ENCODE assay signal across 1 cellular context in genomic region chr7:44885394-44886317, GRCh38.
TF ChIP-seq lines count a peak whose summit lies in the region.

PURB (minus strand) TSS chr7:44885530; CDS start chr7:44885348, 182 bp downstream.

TF ChIP-seq in HEK293, 187 proteins besides CTCF, POLR2A, EP300 and RAD21 (continued from another document and continues in another):
- TF ChIP-seq ZNF558 (tag by site-specific recombination; IDR thresholded peaks at IDR 0.05) = no peak
- TF ChIP-seq ZNF658 (tag by site-specific recombination; IDR thresholded peaks at IDR 0.05) = no peak
- no peak for TF ChIP-seq MZF1 (tag by site-specific recombination; IDR thresholded peaks at IDR 0.05; ENCODE audit: borderline replicate concordance)
- peak; percentile 96 for TF ChIP-seq ZBTB17 (tag by site-specific recombination; IDR thresholded peaks at IDR 0.05)
- peak; percentile 43; the same call in 1 of the 2 replicates for TF ChIP-seq KLF16 (tag by site-specific recombination; IDR thresholded peaks at IDR 0.05)
- no peak for TF ChIP-seq ZNF555 (tag by site-specific recombination; conservative IDR thresholded peaks at IDR 0.05)
- TF ChIP-seq HIC1 (tag by site-specific recombination; IDR thresholded peaks at IDR 0.05) = peak; percentile 86
- peak; percentile 68 for TF ChIP-seq ZBTB20 (tag by site-specific recombination; IDR thresholded peaks at IDR 0.05)
- 0 out of 2 replicates have a peak, but pooled peaks have one; percentile 9 for TF ChIP-seq KLF7 (tag by site-specific recombination; IDR thresholded peaks at IDR 0.05; ENCODE audit: borderline replicate concordance)
- TF ChIP-seq, protein P1, sequence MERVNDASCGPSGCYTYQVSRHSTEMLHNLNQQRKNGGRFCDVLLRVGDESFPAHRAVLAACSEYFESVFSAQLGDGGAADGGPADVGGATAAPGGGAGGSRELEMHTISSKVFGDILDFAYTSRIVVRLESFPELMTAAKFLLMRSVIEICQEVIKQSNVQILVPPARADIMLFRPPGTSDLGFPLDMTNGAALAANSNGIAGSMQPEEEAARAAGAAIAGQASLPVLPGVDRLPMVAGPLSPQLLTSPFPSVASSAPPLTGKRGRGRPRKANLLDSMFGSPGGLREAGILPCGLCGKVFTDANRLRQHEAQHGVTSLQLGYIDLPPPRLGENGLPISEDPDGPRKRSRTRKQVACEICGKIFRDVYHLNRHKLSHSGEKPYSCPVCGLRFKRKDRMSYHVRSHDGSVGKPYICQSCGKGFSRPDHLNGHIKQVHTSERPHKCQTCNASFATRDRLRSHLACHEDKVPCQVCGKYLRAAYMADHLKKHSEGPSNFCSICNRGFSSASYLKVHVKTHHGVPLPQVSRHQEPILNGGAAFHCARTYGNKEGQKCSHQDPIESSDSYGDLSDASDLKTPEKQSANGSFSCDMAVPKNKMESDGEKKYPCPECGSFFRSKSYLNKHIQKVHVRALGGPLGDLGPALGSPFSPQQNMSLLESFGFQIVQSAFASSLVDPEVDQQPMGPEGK (tag by site-specific recombination; IDR thresholded peaks at IDR 0.05) = peak; percentile 60
- no peak; the same call in 1 of the 2 replicates for TF ChIP-seq ZNF623 (tag by site-specific recombination; IDR thresholded peaks at IDR 0.05)
- TF ChIP-seq ZFP69B (tag by site-specific recombination; IDR thresholded peaks at IDR 0.05) = peak; percentile 56; the same call in 1 of the 2 replicates
- TF ChIP-seq SP2 (tag by site-specific recombination; IDR thresholded peaks at IDR 0.05) = peak; percentile 89
- no peak for TF ChIP-seq ZNF37A (tag by site-specific recombination; IDR thresholded peaks at IDR 0.05)
- no peak for TF ChIP-seq ZNF223 (tag by site-specific recombination; IDR thresholded peaks at IDR 0.05)
- TF ChIP-seq ZNF777 (tag by site-specific recombination; IDR thresholded peaks at IDR 0.05; ENCODE audit: borderline replicate concordance) = no peak
- TF ChIP-seq, protein P2, sequence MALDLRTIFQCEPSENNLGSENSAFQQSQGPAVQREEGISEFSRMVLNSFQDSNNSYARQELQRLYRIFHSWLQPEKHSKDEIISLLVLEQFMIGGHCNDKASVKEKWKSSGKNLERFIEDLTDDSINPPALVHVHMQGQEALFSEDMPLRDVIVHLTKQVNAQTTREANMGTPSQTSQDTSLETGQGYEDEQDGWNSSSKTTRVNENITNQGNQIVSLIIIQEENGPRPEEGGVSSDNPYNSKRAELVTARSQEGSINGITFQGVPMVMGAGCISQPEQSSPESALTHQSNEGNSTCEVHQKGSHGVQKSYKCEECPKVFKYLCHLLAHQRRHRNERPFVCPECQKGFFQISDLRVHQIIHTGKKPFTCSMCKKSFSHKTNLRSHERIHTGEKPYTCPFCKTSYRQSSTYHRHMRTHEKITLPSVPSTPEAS (tag by site-specific recombination; IDR thresholded peaks at IDR 0.05) = no peak
- 0 out of 2 replicates have a peak, but pooled peaks have one; percentile 9 for TF ChIP-seq ZNF10 (tag by site-specific recombination; IDR thresholded peaks at IDR 0.05)
- TF ChIP-seq ZNF701 (tag by site-specific recombination; IDR thresholded peaks at IDR 0.05) = no peak
- TF ChIP-seq ELK4 (IDR thresholded peaks at IDR 0.05; ENCODE audit: borderline replicate concordance, low read depth, low read length) = peak; percentile 69; the same call in 1 of the 2 replicates
- no peak for TF ChIP-seq ZNF549 (tag by site-specific recombination; IDR thresholded peaks at IDR 0.05)
- no peak for TF ChIP-seq ZNF521 (tag by site-specific recombination; IDR thresholded peaks at IDR 0.05)
- no peak for TF ChIP-seq EGR2 (tag by site-specific recombination; IDR thresholded peaks at IDR 0.05; ENCODE audit: low read depth)
- peak; percentile 51 for TF ChIP-seq ZNF518A (tag by site-specific recombination; conservative IDR thresholded peaks at IDR 0.05; ENCODE audit: low read depth)
- TF ChIP-seq REPIN1 (tag by site-specific recombination; IDR thresholded peaks at IDR 0.05; ENCODE audit: low read depth) = no peak
- no peak; the same call in 1 of the 2 replicates for TF ChIP-seq ZNF843 (tag by site-specific recombination; IDR thresholded peaks at IDR 0.05)
- no peak for TF ChIP-seq PRDM1 (tag by site-specific recombination; IDR thresholded peaks at IDR 0.05)
- TF ChIP-seq ZNF645 (tag by site-specific recombination; IDR thresholded peaks at IDR 0.05) = no peak
- no peak for TF ChIP-seq ZNF664 (tag by site-specific recombination; IDR thresholded peaks at IDR 0.05)
- no peak for TF ChIP-seq ZNF155 (tag by site-specific recombination; IDR thresholded peaks at IDR 0.05)
- no peak for TF ChIP-seq ZSCAN18 (tag by site-specific recombination; IDR thresholded peaks at IDR 0.05)
- TF ChIP-seq, protein P3, sequence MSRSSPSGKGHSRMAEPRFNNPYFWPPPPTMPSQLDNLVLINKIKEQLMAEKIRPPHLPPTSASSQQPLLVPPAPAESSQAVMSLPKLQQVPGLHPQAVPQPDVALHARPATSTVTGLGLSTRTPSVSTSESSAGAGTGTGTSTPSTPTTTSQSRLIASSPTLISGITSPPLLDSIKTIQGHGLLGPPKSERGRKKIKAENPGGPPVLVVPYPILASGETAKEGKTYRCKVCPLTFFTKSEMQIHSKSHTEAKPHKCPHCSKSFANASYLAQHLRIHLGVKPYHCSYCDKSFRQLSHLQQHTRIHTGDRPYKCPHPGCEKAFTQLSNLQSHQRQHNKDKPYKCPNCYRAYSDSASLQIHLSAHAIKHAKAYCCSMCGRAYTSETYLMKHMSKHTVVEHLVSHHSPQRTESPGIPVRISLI (tag by site-specific recombination; IDR thresholded peaks at IDR 0.05) = no peak
- TF ChIP-seq ZNF214 (tag by site-specific recombination; IDR thresholded peaks at IDR 0.05; ENCODE audit: borderline replicate concordance) = no peak
- TF ChIP-seq, protein P4, sequence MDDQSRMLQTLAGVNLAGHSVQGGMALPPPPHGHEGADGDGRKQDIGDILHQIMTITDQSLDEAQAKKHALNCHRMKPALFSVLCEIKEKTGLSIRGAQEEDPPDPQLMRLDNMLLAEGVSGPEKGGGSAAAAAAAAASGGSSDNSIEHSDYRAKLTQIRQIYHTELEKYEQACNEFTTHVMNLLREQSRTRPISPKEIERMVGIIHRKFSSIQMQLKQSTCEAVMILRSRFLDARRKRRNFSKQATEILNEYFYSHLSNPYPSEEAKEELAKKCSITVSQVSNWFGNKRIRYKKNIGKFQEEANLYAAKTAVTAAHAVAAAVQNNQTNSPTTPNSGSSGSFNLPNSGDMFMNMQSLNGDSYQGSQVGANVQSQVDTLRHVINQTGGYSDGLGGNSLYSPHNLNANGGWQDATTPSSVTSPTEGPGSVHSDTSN (CRISPR knock-in tag; IDR thresholded peaks at IDR 0.05) = 0 out of 2 replicates have a peak, but pooled peaks have one; percentile 74
- no peak for TF ChIP-seq ZNF530 (tag by site-specific recombination; IDR thresholded peaks at IDR 0.05; ENCODE audit: low read depth)
- TF ChIP-seq ZNF211 (tag by site-specific recombination; IDR thresholded peaks at IDR 0.05; ENCODE audit: low read depth) = no peak
- TF ChIP-seq ZBTB48 (tag by site-specific recombination; IDR thresholded peaks at IDR 0.05) = peak; percentile 59; the same call in 1 of the 2 replicates
- peak; percentile 60 for TF ChIP-seq GLIS1 (tag by site-specific recombination; IDR thresholded peaks at IDR 0.05)
- peak; percentile 76 for TF ChIP-seq ZBTB8A (tag by site-specific recombination; IDR thresholded peaks at IDR 0.05)
- TF ChIP-seq ZNF202 (tag by site-specific recombination; IDR thresholded peaks at IDR 0.05; ENCODE audit: borderline replicate concordance) = no peak
- TF ChIP-seq OVOL3 (tag by site-specific recombination; IDR thresholded peaks at IDR 0.05) = no peak
- TF ChIP-seq ZNF560 (tag by site-specific recombination; IDR thresholded peaks at IDR 0.05; ENCODE audit: borderline replicate concordance) = no peak
- TF ChIP-seq ZNF561 (tag by site-specific recombination; IDR thresholded peaks at IDR 0.05; ENCODE audit: borderline replicate concordance) = peak; percentile 92; the same call in 1 of the 2 replicates
- TF ChIP-seq, protein P5, sequence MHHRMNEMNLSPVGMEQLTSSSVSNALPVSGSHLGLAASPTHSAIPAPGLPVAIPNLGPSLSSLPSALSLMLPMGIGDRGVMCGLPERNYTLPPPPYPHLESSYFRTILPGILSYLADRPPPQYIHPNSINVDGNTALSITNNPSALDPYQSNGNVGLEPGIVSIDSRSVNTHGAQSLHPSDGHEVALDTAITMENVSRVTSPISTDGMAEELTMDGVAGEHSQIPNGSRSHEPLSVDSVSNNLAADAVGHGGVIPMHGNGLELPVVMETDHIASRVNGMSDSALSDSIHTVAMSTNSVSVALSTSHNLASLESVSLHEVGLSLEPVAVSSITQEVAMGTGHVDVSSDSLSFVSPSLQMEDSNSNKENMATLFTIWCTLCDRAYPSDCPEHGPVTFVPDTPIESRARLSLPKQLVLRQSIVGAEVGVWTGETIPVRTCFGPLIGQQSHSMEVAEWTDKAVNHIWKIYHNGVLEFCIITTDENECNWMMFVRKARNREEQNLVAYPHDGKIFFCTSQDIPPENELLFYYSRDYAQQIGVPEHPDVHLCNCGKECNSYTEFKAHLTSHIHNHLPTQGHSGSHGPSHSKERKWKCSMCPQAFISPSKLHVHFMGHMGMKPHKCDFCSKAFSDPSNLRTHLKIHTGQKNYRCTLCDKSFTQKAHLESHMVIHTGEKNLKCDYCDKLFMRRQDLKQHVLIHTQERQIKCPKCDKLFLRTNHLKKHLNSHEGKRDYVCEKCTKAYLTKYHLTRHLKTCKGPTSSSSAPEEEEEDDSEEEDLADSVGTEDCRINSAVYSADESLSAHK (tag by site-specific recombination; IDR thresholded peaks at IDR 0.05) = peak; percentile 45; the same call in 1 of the 2 replicates
